ENCODE assay signal across 16 cellular contexts in the genomic region with DNA sequence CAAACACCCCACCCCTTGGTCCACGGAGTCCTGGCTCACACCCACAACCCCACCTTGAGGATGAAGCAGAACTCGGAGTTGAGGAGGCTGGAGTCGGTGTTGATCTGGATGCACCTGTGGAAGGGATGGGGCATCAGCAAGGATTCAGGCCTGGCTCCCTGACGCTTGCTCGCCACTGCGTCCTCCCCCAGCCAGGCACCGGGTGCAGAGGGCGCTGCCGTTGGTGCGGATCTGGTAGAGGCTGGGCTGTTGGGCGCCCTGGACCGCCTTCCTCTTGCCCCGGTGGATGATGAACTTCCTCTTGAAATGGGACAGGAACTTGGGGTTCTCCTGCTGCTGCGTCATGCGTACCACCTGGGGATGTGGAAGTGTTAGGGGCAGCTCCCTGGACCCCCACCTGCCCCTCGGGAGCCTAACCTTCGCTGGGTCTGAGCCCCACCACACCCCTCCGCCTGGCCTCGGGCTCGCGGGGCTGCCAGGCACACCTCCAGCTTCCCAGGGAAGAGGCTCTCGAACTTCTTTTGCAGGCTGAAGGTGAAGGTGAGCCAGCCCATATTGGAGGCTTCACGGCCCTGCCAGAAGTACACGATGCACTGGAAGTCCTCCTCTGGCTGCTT. TPM values are rescaled to one million over a fixed set of nuclear protein-coding genes. Genes with fewer than 3 reads are reported as not detected.
DNase-seq lines count a peak whose midpoint lies in the region; ATAC-seq and TF ChIP-seq lines count a peak whose summit lies in the region.
"Had no signal": no experiment of that assay in that cellular context is flagged by ENCODE, and none has a peak within 500 bp of the region (broad histone marks: within the 10 kb centered on the region; RNA-seq: fewer than 3 reads in every experiment).

No MANE protein-coding gene starts in this region.

- no peaks in the 10 kb centered on the region for H3K27me3 ChIP-seq in GM23338 (ENCODE audit: insufficient read depth)
- H3K27me3 ChIP-seq in RWPE2 (ENCODE audit: insufficient read depth, poor library complexity, severe bottlenecking) = no peaks in the 10 kb centered on the region
- H3K27me3 ChIP-seq: pancreas, SJSA1 had no signal

- H3K4me3 Mint-ChIP-seq in GM23338 (peak overlapping the region; percentile 90), progenitor cell of endocrine pancreas (ENCODE audit: low read depth) (peak overlapping the region; percentile 31)
- no peak overlapping the region for H3K4me3 Mint-ChIP-seq in activated T-helper 17 cell treated with anti-CD3 and anti-CD28 coated beads, Interleukin-2, amount 50 U/mL, for 72 hours
- H3K4me3 Mint-ChIP-seq: activated naive CD8-positive, alpha-beta T cell treated with anti-CD3 and anti-CD28 coated beads, Interleukin-2, amount 10 ng/mL, durations not matched to agents 7 days and 5 days; natural killer cell; T-helper 17 cell had no signal

- H3K4me2 ChIP-seq in GM23338 = peak overlapping the region; percentile 92

- no peaks in the 10 kb centered on the region for H3K9me3 ChIP-seq in RWPE2 (ENCODE audit: severe bottlenecking)
- H3K9me3 ChIP-seq: pancreas, SJSA1 had no signal

- H3K27ac Mint-ChIP-seq in GM23338 (peak overlapping the region; percentile 90), progenitor cell of endocrine pancreas (no peak overlapping the region)
- no peak overlapping the region for H3K27ac Mint-ChIP-seq in activated T-helper 17 cell treated with anti-CD3 and anti-CD28 coated beads, Interleukin-2, amount 50 U/mL, for 72 hours
- H3K27ac Mint-ChIP-seq: activated naive CD8-positive, alpha-beta T cell treated with anti-CD3 and anti-CD28 coated beads, Interleukin-2, amount 10 ng/mL, durations not matched to agents 7 days and 5 days; natural killer cell; T-helper 17 cell had no signal

- H3K4me1 ChIP-seq in GM23338 (ENCODE audit: insufficient read depth) (peaks cover 5% of the 10 kb centered on the region; the same call in 1 of the 2 replicates), RWPE2 (ENCODE audit: insufficient read depth, poor library complexity, severe bottlenecking) (peaks cover 4% of the 10 kb centered on the region)
- H3K4me1 ChIP-seq: pancreas, SJSA1 had no signal

- H3K27me3 Mint-ChIP-seq in GM23338 (ENCODE audit: insufficient read depth, low read depth, poor library complexity) = peaks cover 32% of the 10 kb centered on the region
- no peaks in the 10 kb centered on the region for H3K27me3 Mint-ChIP-seq in progenitor cell of endocrine pancreas
- no peaks in the 10 kb centered on the region for H3K27me3 Mint-ChIP-seq in activated T-helper 17 cell treated with anti-CD3 and anti-CD28 coated beads, Interleukin-2, amount 50 U/mL, for 72 hours
- H3K27me3 Mint-ChIP-seq: activated naive CD8-positive, alpha-beta T cell treated with anti-CD3 and anti-CD28 coated beads, Interleukin-2, amount 10 ng/mL, durations not matched to agents 7 days and 5 days; T-helper 17 cell had no signal

- peak overlapping the region; percentile 48 for H3K4me3 ChIP-seq in GM23338
- no peak overlapping the region for H3K4me3 ChIP-seq in RWPE2 (ENCODE audit: severe bottlenecking)
- peak overlapping the region; percentile 7 for H3K4me3 ChIP-seq in epithelial cell of esophagus (ENCODE audit: low read length)
- H3K4me3 ChIP-seq: pancreas, SJSA1 had no signal

- H3K79me2 ChIP-seq in GM23338 (replicated peaks; ENCODE audit: insufficient read depth) = no peaks in the 10 kb centered on the region

- no peak for ATAC-seq in GM23338
- no peak for ATAC-seq in RWPE2 (ENCODE audit: low read depth)
- ATAC-seq in activated T-helper 17 cell treated with anti-CD3 and anti-CD28 coated beads, Interleukin-2, amount 50 U/mL, for 72 hours (replicated peaks) = no peak
- ATAC-seq: left lobe of liver, natural killer cell, T-helper 17 cell had no signal

- H3K4me1 Mint-ChIP-seq in GM23338 (peaks cover 16% of the 10 kb centered on the region), progenitor cell of endocrine pancreas (ENCODE audit: low read depth) (peaks cover 8% of the 10 kb centered on the region)
- H3K4me1 Mint-ChIP-seq in activated T-helper 17 cell treated with anti-CD3 and anti-CD28 coated beads, Interleukin-2, amount 50 U/mL, for 72 hours = peaks cover 5% of the 10 kb centered on the region

- H3K27ac ChIP-seq in GM23338 (ENCODE audit: low read depth) = peak overlapping the region; percentile 85
- H3K27ac ChIP-seq in RWPE2 (ENCODE audit: poor library complexity, severe bottlenecking) = peak overlapping the region; percentile 48
- H3K27ac ChIP-seq: SJSA1 had no signal

- H3K36me3 Mint-ChIP-seq in GM23338 (ENCODE audit: low read depth) (peaks cover 69% of the 10 kb centered on the region), progenitor cell of endocrine pancreas (ENCODE audit: insufficient read depth) (peaks cover 23% of the 10 kb centered on the region)
- H3K36me3 Mint-ChIP-seq in activated T-helper 17 cell treated with anti-CD3 and anti-CD28 coated beads, Interleukin-2, amount 50 U/mL, for 72 hours (ENCODE audit: low read depth) = peaks cover 74% of the 10 kb centered on the region

- peaks cover 16% of the 10 kb centered on the region for H3F3A ChIP-seq in GM23338 (replicated peaks; ENCODE audit: low read depth)

- H3K36me3 ChIP-seq in GM23338 (ENCODE audit: insufficient read depth) = peaks cover 12% of the 10 kb centered on the region; the same call in 1 of the 2 replicates
- H3K36me3 ChIP-seq in RWPE2 (ENCODE audit: low read depth) = peaks cover 62% of the 10 kb centered on the region

- H3K9me3 Mint-ChIP-seq in GM23338 (no peaks in the 10 kb centered on the region; the same call in 2 of the 3 replicates), progenitor cell of endocrine pancreas (ENCODE audit: low read depth) (no peaks in the 10 kb centered on the region)
- H3K9me3 Mint-ChIP-seq in activated T-helper 17 cell treated with anti-CD3 and anti-CD28 coated beads, Interleukin-2, amount 50 U/mL, for 72 hours = no peaks in the 10 kb centered on the region
- H3K9me3 Mint-ChIP-seq: activated naive CD8-positive, alpha-beta T cell treated with anti-CD3 and anti-CD28 coated beads, Interleukin-2, amount 10 ng/mL, durations not matched to agents 7 days and 5 days; natural killer cell had no signal

- no peak for DNase-seq in GM23338 (ENCODE audit: low spot score)
- DNase-seq in RWPE2 (ENCODE audit: low spot score) = no peak
- DNase-seq in epithelial cell of esophagus (ENCODE audit: low read depth) = no peak
- no peak for DNase-seq in progenitor cell of endocrine pancreas (ENCODE audit: low spot score, unreplicated experiment)
- no peak for DNase-seq in NCI-H510A (lab: John Stamatoyannopoulos, UW)
- no peak for DNase-seq in HK-2 (ENCODE audit: unreplicated experiment)
- no peak for DNase-seq in DMS114 treated with DMSO at 0.1 percent for 48 hours (lab: John Stamatoyannopoulos, UW; ENCODE audit: unreplicated experiment)
- DNase-seq: activated naive CD8-positive, alpha-beta T cell treated with anti-CD3 and anti-CD28 coated beads, Interleukin-2, amount 10 ng/mL, durations not matched to agents 7 days and 5 days; HCEC 1CT; natural killer cell; stimulated activated CD4-positive, alpha-beta T cell treated with anti-CD3 and anti-CD28 coated beads, Interleukin-15, amount 100 ng/mL, for 24 hours; T-helper 17 cell had no signal

- no peak for TF ChIP-seq CTCF in GM23338 (conservative IDR thresholded peaks at IDR 0.05; ENCODE audit: low read depth in 2 of 2)
- TF ChIP-seq CTCF in RWPE2 (IDR thresholded peaks at IDR 0.05; ENCODE audit: poor library complexity, severe bottlenecking) = no peak
- no peak for TF ChIP-seq CTCF in epithelial cell of esophagus (IDR thresholded peaks at IDR 0.05; ENCODE audit: insufficient read depth, low read depth, low read length, missing control alignments)
- TF ChIP-seq CTCF in progenitor cell of endocrine pancreas (IDR thresholded peaks at IDR 0.05; ENCODE audit: unreplicated experiment) = no peak

- peaks cover 4% of the 10 kb centered on the region; the same call in 1 of the 2 replicates for H4K20me1 ChIP-seq in GM23338 (replicated peaks; ENCODE audit: insufficient read depth)

- H2AFZ ChIP-seq in GM23338 = no peak overlapping the region

- no peaks in the 10 kb centered on the region for H3K9me2 ChIP-seq in GM23338 (ENCODE audit: insufficient read depth)

TF ChIP-seq in GM23338, 12 proteins besides CTCF, POLR2A, EP300 and RAD21 (continues in another document):
- TF ChIP-seq EZH2 (IDR thresholded peaks at IDR 0.05; ENCODE audit: low read depth, unreplicated experiment) = no peak
- no peak for TF ChIP-seq NANOG (IDR thresholded peaks at IDR 0.05; ENCODE audit: borderline replicate concordance)
- TF ChIP-seq, protein P1, sequence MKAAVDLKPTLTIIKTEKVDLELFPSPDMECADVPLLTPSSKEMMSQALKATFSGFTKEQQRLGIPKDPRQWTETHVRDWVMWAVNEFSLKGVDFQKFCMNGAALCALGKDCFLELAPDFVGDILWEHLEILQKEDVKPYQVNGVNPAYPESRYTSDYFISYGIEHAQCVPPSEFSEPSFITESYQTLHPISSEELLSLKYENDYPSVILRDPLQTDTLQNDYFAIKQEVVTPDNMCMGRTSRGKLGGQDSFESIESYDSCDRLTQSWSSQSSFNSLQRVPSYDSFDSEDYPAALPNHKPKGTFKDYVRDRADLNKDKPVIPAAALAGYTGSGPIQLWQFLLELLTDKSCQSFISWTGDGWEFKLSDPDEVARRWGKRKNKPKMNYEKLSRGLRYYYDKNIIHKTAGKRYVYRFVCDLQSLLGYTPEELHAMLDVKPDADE (IDR thresholded peaks at IDR 0.05) = no peak
- TF ChIP-seq ZNF114 (CRISPR knock-in tag; IDR thresholded peaks at IDR 0.05) = no peak
- no peak for TF ChIP-seq CREB1 (CRISPR knock-in tag; IDR thresholded peaks at IDR 0.05; ENCODE audit: low read depth)
- TF ChIP-seq ZNF331 (CRISPR knock-in tag; IDR thresholded peaks at IDR 0.05; ENCODE audit: low read depth) = no peak
- no peak for TF ChIP-seq STAT1 (IDR thresholded peaks at IDR 0.05; ENCODE audit: unreplicated experiment)
- no peak for TF ChIP-seq JUNB (IDR thresholded peaks at IDR 0.05; ENCODE audit: unreplicated experiment)

RNA-seq across cellular contexts. Expression of gene FLII, which starts 12.3 kb away (rescaled TPM):
- 262 and 373 TPM in 2 replicates for total RNA-seq in GM23338 (2014; rRNA removed; shearing (Covaris generic))
- polyA plus RNA-seq in GM23338 (2016; fragmentation: Nextera tagmentation; extraction: Ambion mirVana) = 173 and 175 TPM in 2 replicates
- 256 and 260 TPM in 2 replicates for total RNA-seq in progenitor cell of endocrine pancreas
- total RNA-seq in activated T-helper 17 cell treated with anti-CD3 and anti-CD28 coated beads, Interleukin-2, amount 50 U/mL, for 72 hours = 100 to 1,000 TPM; 247 to 307 TPM

RNA-seq across cellular contexts. Expression of gene MIEF2, which starts 14.2 kb away (rescaled TPM):
- 24.9 and 26.5 TPM in 2 replicates for total RNA-seq in GM23338 (2014; rRNA removed; shearing (Covaris generic))
- polyA plus RNA-seq in GM23338 (2016; fragmentation: Nextera tagmentation; extraction: Ambion mirVana) = 4.9 and 8.2 TPM in 2 replicates
- total RNA-seq in progenitor cell of endocrine pancreas = 18.4 and 22.2 TPM in 2 replicates
- total RNA-seq in activated T-helper 17 cell treated with anti-CD3 and anti-CD28 coated beads, Interleukin-2, amount 50 U/mL, for 72 hours = 10 to 100 TPM in 1 of 2 donors, 1 to 10 TPM in 1; 5.0 to 15.2 TPM

RNA-seq across cellular contexts. Expression of gene LLGL1, which starts 20.8 kb away (rescaled TPM):
- 118 and 129 TPM in 2 replicates for total RNA-seq in GM23338 (2014; rRNA removed; shearing (Covaris generic))
- polyA plus RNA-seq in GM23338 (2016; fragmentation: Nextera tagmentation; extraction: Ambion mirVana) = 5.9 TPM in 2 replicates
- total RNA-seq in progenitor cell of endocrine pancreas = 75.8 and 76.7 TPM in 2 replicates
- 10 to 100 TPM; 19.5 to 22.3 TPM for total RNA-seq in activated T-helper 17 cell treated with anti-CD3 and anti-CD28 coated beads, Interleukin-2, amount 50 U/mL, for 72 hours
